Comparison of ENCODE assay signal across 1 cellular context in genomic region chr1:28719332-28719619, GRCh38.
TF ChIP-seq lines count a peak whose summit lies in the region.

No MANE protein-coding gene starts in this region.

TF ChIP-seq in HCT116, 20 proteins besides CTCF, POLR2A, EP300 and RAD21:
- TF ChIP-seq MAX (IDR thresholded peaks at IDR 0.05) (no peak), EZH2phosphoT487 (IDR thresholded peaks at IDR 0.05; ENCODE audit: borderline replicate concordance) (no peak), TCF7L2 (IDR thresholded peaks at IDR 0.05; ENCODE audit: borderline replicate concordance, extremely low read depth, insufficient read depth, insufficient read length) (no peak), ZBTB33 (IDR thresholded peaks at IDR 0.05; ENCODE audit: extremely low read depth, insufficient replicate concordance, low read length) (no peak), SRF (IDR thresholded peaks at IDR 0.05; ENCODE audit: low read depth) (no peak), ELF1 (IDR thresholded peaks at IDR 0.05; ENCODE audit: borderline replicate concordance, low read depth) (no peak), JUND (IDR thresholded peaks at IDR 0.05) (no peak), EGR1 (IDR thresholded peaks at IDR 0.05; ENCODE audit: low read depth) (no peak), CEBPB (IDR thresholded peaks at IDR 0.05; ENCODE audit: low read depth) (no peak)
TF ChIP-seq in HCT116: peak in this region for 0.
